Comparison of ENCODE assay signal across 16 cellular contexts in genomic region chr10:77189056-77189455, GRCh38.
"Had no signal": no experiment of that assay in that cellular context is flagged by ENCODE, and none has a peak within 500 bp of the region (broad histone marks: within the 10 kb centered on the region; RNA-seq: fewer than 3 reads in every experiment).

No MANE protein-coding gene starts in this region.

- ATAC-seq: activated CD8-positive, alpha-beta T cell treated with anti-CD3 and anti-CD28 coated beads for 36 hours; activated T-cell treated with anti-CD3 and anti-CD28 coated beads, Interleukin-2, amount 50 U/mL, for 72 hours; esophagus mucosa; left cardiac atrium; natural killer cell; right lobe of liver; stimulated activated naive CD8-positive, alpha-beta T cell treated with anti-CD3 and anti-CD28 coated beads, Interleukin-15, Interleukin-2, amounts not matched to agents 100 U/mL and 50 U/mL, for 24 hours had no signal

- DNase-seq: activated CD4-positive, alpha-beta T cell treated with anti-CD3 and anti-CD28 coated beads for 4 hours; activated CD8-positive, alpha-beta memory T cell treated with anti-CD3 and anti-CD28 coated beads, Interleukin-2, amount 50 U/mL, for 4 hours; activated CD8-positive, alpha-beta T cell treated with anti-CD3 and anti-CD28 coated beads for 36 hours; activated gamma-delta T cell treated with Interleukin-2 at 50 U/mL for 16 hours; activated naive CD8-positive, alpha-beta T cell treated with anti-CD3 and anti-CD28 coated beads, Interleukin-2, amount 10 ng/mL, durations not matched to agents 7 days and 5 days; activated T-cell treated with anti-CD3 and anti-CD28 coated beads, Interleukin-2, amount 50 U/mL, for 72 hours; aorta; immature natural killer cell; left cardiac atrium; natural killer cell; right lobe of liver; stimulated activated naive CD8-positive, alpha-beta T cell treated with anti-CD3 and anti-CD28 coated beads, Interleukin-15, Interleukin-2, amounts not matched to agents 100 U/mL and 50 U/mL, for 24 hours; testis had no signal

- H3K4me1 ChIP-seq: breast epithelium, testis had no signal

- H3K27me3 ChIP-seq: breast epithelium, right lobe of liver, testis had no signal

- H3K9me3 ChIP-seq: breast epithelium, right lobe of liver, testis had no signal

- H3K27ac ChIP-seq: breast epithelium, right lobe of liver, testis had no signal

- H3K36me3 ChIP-seq: breast epithelium, right lobe of liver had no signal

- H3K4me3 ChIP-seq: breast epithelium, lung, right lobe of liver, testis had no signal
